Comparison of ENCODE assay signal across 15 cellular contexts in the genomic region with DNA sequence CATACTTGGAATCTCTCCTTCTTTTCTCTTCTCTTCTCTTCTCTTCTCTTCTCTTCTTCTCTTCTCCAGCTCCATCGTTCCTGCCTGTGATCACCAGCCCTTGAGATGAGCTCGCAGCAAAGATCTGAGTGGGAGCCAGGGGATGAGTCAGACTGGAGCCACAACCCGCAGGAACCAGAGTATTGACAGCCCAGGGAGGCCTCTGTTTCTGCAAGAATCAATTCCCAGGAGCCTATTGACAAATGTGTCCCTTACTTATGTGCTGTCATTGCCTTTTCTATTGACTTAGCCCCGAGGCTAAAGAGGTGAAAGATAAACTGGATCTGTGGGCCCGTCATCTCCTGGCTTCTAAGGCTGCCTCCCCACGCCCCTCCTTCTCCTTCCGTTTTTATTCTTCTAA. TPM values are rescaled to one million over a fixed set of nuclear protein-coding genes. Genes with fewer than 3 reads are reported as not detected.
DNase-seq lines count a peak whose midpoint lies in the region; ATAC-seq and TF ChIP-seq lines count a peak whose summit lies in the region.
"Had no signal": no experiment of that assay in that cellular context is flagged by ENCODE, and none has a peak within 500 bp of the region (broad histone marks: within the 10 kb centered on the region; RNA-seq: fewer than 3 reads in every experiment).

No MANE protein-coding gene starts in this region.

- H3K27ac ChIP-seq in BLaER1 (no peak overlapping the region), OCI-LY7 (ENCODE audit: low read depth, low read length, poor library complexity, severe bottlenecking) (no peak overlapping the region)
- H3K27ac ChIP-seq: lower lobe of right lung, SJSA1 had no signal

- H3K27me3 ChIP-seq in BLaER1 = no peaks in the 10 kb centered on the region
- H3K27me3 ChIP-seq: SJSA1 had no signal

- no peak overlapping the region for H2AFZ ChIP-seq in OCI-LY7 (ENCODE audit: low read length)

- no peaks in the 10 kb centered on the region for H3K9me3 ChIP-seq in BLaER1
- H3K9me3 ChIP-seq in OCI-LY7 (ENCODE audit: low read length) = no peaks in the 10 kb centered on the region
- H3K9me3 ChIP-seq: lower lobe of right lung, SJSA1 had no signal

- intact Hi-C loops in OCI-LY7 (cut with micrococcal nuclease; ENCODE audit: unreplicated experiment) = no loop called here
- intact Hi-C loops in sciatic nerve (cut with DNase I) = no loop called here

- no peaks in the 10 kb centered on the region for H4K20me1 ChIP-seq in BLaER1
- no peaks in the 10 kb centered on the region; the same call in 1 of the 2 replicates for H4K20me1 ChIP-seq in OCI-LY7 (ENCODE audit: insufficient read depth, low read length)

- DNase-seq in LHCN-M2 (ENCODE audit: low read depth) (peak; percentile 19), astrocyte of the cerebellum (ENCODE audit: low read depth) (peak; percentile 35), left lobe of liver (ENCODE audit: low spot score) (no peak), SW 1271 (lab: John Stamatoyannopoulos, UW) (no peak), OCI-LY7 (ENCODE audit: low spot score) (no peak), sciatic nerve (ENCODE audit: low spot score) (no peak)
- DNase-seq in effector CD8-positive, alpha-beta T cell (lab: John Stamatoyannopoulos, UW) = no peak
- DNase-seq: activated CD8-positive, alpha-beta memory T cell treated with anti-CD3 and anti-CD28 coated beads for 24 hours; CD8-positive, alpha-beta T cell; lower lobe of right lung; retina had no signal

- ATAC-seq in left lobe of liver = peak; percentile 14
- no peak for ATAC-seq in sciatic nerve
- ATAC-seq: CD8-positive, alpha-beta T cell had no signal

- H3K9me2 ChIP-seq in OCI-LY7 (ENCODE audit: insufficient read depth, low read length) = no peaks in the 10 kb centered on the region

- H3K4me2 ChIP-seq in BLaER1 (0 out of 2 replicates have a peak overlapping the region, but pooled peaks have one; percentile 16), OCI-LY7 (ENCODE audit: low read length) (no peak overlapping the region)

- in situ Hi-C loops in astrocyte of the cerebellum (cut with HindIII; ENCODE audit: low sequenced_read_pairs) = no loop called here

- H3K36me3 ChIP-seq in BLaER1 (no peaks in the 10 kb centered on the region), OCI-LY7 (ENCODE audit: insufficient read depth, low read length) (no peaks in the 10 kb centered on the region)
- H3K36me3 ChIP-seq: lower lobe of right lung, SJSA1 had no signal

- H3K4me1 ChIP-seq in BLaER1 (peaks cover 10% of the 10 kb centered on the region), OCI-LY7 (ENCODE audit: insufficient read depth, low read length, poor library complexity, severe bottlenecking) (no peaks in the 10 kb centered on the region)
- H3K4me1 ChIP-seq: lower lobe of right lung, SJSA1 had no signal

- TF ChIP-seq CTCF in astrocyte of the cerebellum (IDR thresholded peaks at IDR 0.05; ENCODE audit: low read depth, low read length, missing control alignments) (no peak), OCI-LY7 (conservative IDR thresholded peaks at IDR 0.05; ENCODE audit: low read length) (no peak)

- no peak overlapping the region for H3K4me3 ChIP-seq in BLaER1
- H3K4me3 ChIP-seq in astrocyte of the cerebellum (ENCODE audit: low read depth, low read length) = no peak overlapping the region
- H3K4me3 ChIP-seq in OCI-LY7 (ENCODE audit: low read depth, low read length, poor library complexity, severe bottlenecking) = no peak overlapping the region
- H3K4me3 ChIP-seq: lower lobe of right lung, SJSA1 had no signal

- CTCF ChIA-PET in OCI-LY7 (lab: Charles Lee; ENCODE audit: unreplicated experiment) = no interaction called here

- POLR2A ChIA-PET in OCI-LY7 (lab: Charles Lee) = no interaction called here

- no peaks in the 10 kb centered on the region for H3K79me2 ChIP-seq in OCI-LY7 (ENCODE audit: insufficient read depth, low read depth, low read length)

- no TSS peak for BruUV-seq in OCI-LY7 (replicated peaks; lab: Mats Ljungman, UMichigan)

- no peak overlapping the region for H3K9ac ChIP-seq in BLaER1

RNA-seq across cellular contexts. Expression of a gene that starts 13.1 kb away (rescaled TPM):
- total RNA-seq in LHCN-M2 (2014; rRNA removed) (not detected in 2 replicates), left lobe of liver (289 TPM), OCI-LY7 (2022) (not detected in 2 replicates), sciatic nerve (not detected)
- polyA plus RNA-seq in LHCN-M2 (2012) = not detected
- total RNA-seq in OCI-LY7 (2014; rRNA removed; shearing (Covaris generic)) = not detected in 2 replicates
- total RNA-seq: CD8-positive, alpha-beta T cell; HT-29; SJSA1 had no signal
- polyA plus RNA-seq: esophagus had no signal

Comparison
In these comparisons a context has a peak if more than half of its experiments do, and no peak if none do; other contexts are left out.
1. DNase-seq: peak in LHCN-M2 (single experiment) and astrocyte of the cerebellum (single experiment); none in left lobe of liver (single experiment), SW 1271 (0 of 2), OCI-LY7 (single experiment), effector CD8-positive, alpha-beta T cell (single experiment) and sciatic nerve (single experiment).
2. RNA of a gene that starts 13.1 kb away (total RNA-seq): 289 TPM in left lobe of liver (single experiment); not detected in sciatic nerve (single experiment), not detected in LHCN-M2 and not detected in OCI-LY7; every median in the first group is over 100 times any median in the second.